In the genomic region with DNA sequence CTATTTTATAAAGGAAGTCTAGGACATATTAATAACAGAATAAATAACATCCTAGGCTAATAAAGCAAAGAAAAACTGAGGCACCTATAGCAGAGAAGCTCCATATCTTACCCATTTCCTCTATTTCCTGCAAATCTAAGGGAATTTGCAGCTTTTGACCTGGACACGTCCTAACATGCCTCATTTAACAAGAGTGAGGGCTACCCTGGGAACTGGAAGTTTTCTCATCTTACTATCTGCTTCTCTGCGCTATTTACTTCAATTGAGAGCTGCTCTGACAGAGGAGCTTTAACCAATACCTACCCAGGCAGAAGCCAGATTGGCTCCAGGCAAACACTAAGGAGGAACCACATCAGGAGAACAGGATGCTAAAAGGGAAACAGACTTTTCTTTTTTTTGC, we compare ENCODE assay signal across 10 cellular contexts. TPM values are rescaled to one million over a fixed set of nuclear protein-coding genes. Genes with fewer than 3 reads are reported as not detected.
A peak's percentile ranks its signal among the peaks of the same experiment; 100 is the strongest.
DNase-seq lines count a peak whose midpoint lies in the region; ATAC-seq and TF ChIP-seq lines count a peak whose summit lies in the region.
"Had no signal": no experiment of that assay in that cellular context is flagged by ENCODE, and none has a peak within 500 bp of the region (broad histone marks: within the 10 kb centered on the region; RNA-seq: fewer than 3 reads in every experiment).

No MANE protein-coding gene starts in this region.

- DNase-seq in right atrium auricular region (ENCODE audit: low spot score) (no peak), Right ventricle myocardium inferior (ENCODE audit: missing footprints) (no peak), endothelial cell (ENCODE audit: low spot score) (peak; percentile 27), vagina (ENCODE audit: extremely low spot score in 2 of 2) (no peak), NCI-H446 (lab: John Stamatoyannopoulos, UW) (no peak)
- DNase-seq: activated CD8-positive, alpha-beta T cell treated with anti-CD3 and anti-CD28 coated beads, Interleukin-2, amount 10 ng/mL, durations not matched to agents 7 days and 5 days had no signal

- H3K9me3 Mint-ChIP-seq in endothelial cell (ENCODE audit: unreplicated experiment) (peaks cover 8% of the 10 kb centered on the region), nephron (no peaks in the 10 kb centered on the region)

- no peak for TF ChIP-seq POLR2A in vagina (IDR thresholded peaks at IDR 0.05)

- H3K36me3 Mint-ChIP-seq in endothelial cell (ENCODE audit: low read depth, unreplicated experiment), result peaks cover 42% of the 10 kb centered on the region
- H3K36me3 Mint-ChIP-seq in nephron (ENCODE audit: low read depth), result peaks cover 31% of the 10 kb centered on the region

- H3K36me3 ChIP-seq in right atrium auricular region, result peaks cover 41% of the 10 kb centered on the region
- peaks cover 0 to 36% of the 10 kb centered on the region in 2 donors for H3K36me3 ChIP-seq in vagina

- H3K27me3 Mint-ChIP-seq in endothelial cell (ENCODE audit: unreplicated experiment), result peaks cover 17% of the 10 kb centered on the region
- H3K27me3 Mint-ChIP-seq in nephron (ENCODE audit: low read depth), result no peaks in the 10 kb centered on the region

- H3K4me1 Mint-ChIP-seq in endothelial cell (ENCODE audit: unreplicated experiment), result peaks cover 62% of the 10 kb centered on the region
- H3K4me1 Mint-ChIP-seq in nephron, result peaks cover 57% of the 10 kb centered on the region

- TF ChIP-seq CTCF in right atrium auricular region (IDR thresholded peaks at IDR 0.05), result no peak
- TF ChIP-seq CTCF in endothelial cell (IDR thresholded peaks at IDR 0.05; ENCODE audit: unreplicated experiment), result no peak
- no peak for TF ChIP-seq CTCF in nephron (IDR thresholded peaks at IDR 0.05; ENCODE audit: unreplicated experiment in 3 of 3)
- no peak for TF ChIP-seq CTCF in vagina (IDR thresholded peaks at IDR 0.05)

- H3K27ac ChIP-seq in right atrium auricular region (peak overlapping the region; percentile 98 to 99), vagina (peak overlapping the region; percentile 99)

- H3K27me3 ChIP-seq in right atrium auricular region (no peaks in the 10 kb centered on the region), vagina (no peaks in the 10 kb centered on the region)

- intact Hi-C loops in Right ventricle myocardium inferior (cut with DNase I), result loop anchor here (5.0 kb wide), 1 partner anchor 1845 kb away; a partner anchor contains a TSS
- intact Hi-C loops in vagina (cut with DNase I), result no loop called here

- ATAC-seq in Right ventricle myocardium inferior, result no peak
- no peak for ATAC-seq in GM18498 (IDR thresholded peaks at IDR 0.05; ENCODE audit: unreplicated experiment)
- no peak for ATAC-seq in GM21737 (IDR thresholded peaks at IDR 0.05; ENCODE audit: unreplicated experiment)
- ATAC-seq: activated CD8-positive, alpha-beta T cell treated with anti-CD3 and anti-CD28 coated beads, Interleukin-2, amount 10 ng/mL, durations not matched to agents 7 days and 5 days had no signal

- H3K4me1 ChIP-seq in right atrium auricular region, result peaks cover 0 to 58% of the 10 kb centered on the region in 2 donors
- peaks cover 55% of the 10 kb centered on the region for H3K4me1 ChIP-seq in vagina

- no peaks in the 10 kb centered on the region for H3K9me3 ChIP-seq in right atrium auricular region
- H3K9me3 ChIP-seq in vagina, result no peaks in the 10 kb centered on the region

- H3K4me3 ChIP-seq in right atrium auricular region (no peak overlapping the region), vagina (peak overlapping the region in 1 of 2 donors; percentile 12)

- H3K4me3 Mint-ChIP-seq in endothelial cell (ENCODE audit: unreplicated experiment) (peak overlapping the region; percentile 73), nephron (peak overlapping the region in 2 of 3 experiments; percentile 52 to 81)
- H3K4me3 Mint-ChIP-seq: activated CD8-positive, alpha-beta T cell treated with anti-CD3 and anti-CD28 coated beads, Interleukin-2, amount 10 ng/mL, durations not matched to agents 7 days and 5 days had no signal

- peak overlapping the region; percentile 98 for H3K27ac Mint-ChIP-seq in endothelial cell (ENCODE audit: unreplicated experiment)
- H3K27ac Mint-ChIP-seq in nephron, result peak overlapping the region; percentile 79 to 92 (median 84)
- H3K27ac Mint-ChIP-seq: activated CD8-positive, alpha-beta T cell treated with anti-CD3 and anti-CD28 coated beads, Interleukin-2, amount 10 ng/mL, durations not matched to agents 7 days and 5 days had no signal

RNA-seq across cellular contexts. Expression of a gene that starts 5.7 kb away (rescaled TPM):
- 1,000 to 10,000 TPM in 1 of 2 donors, 100 to 1,000 TPM in 1; 612 to 1,061 TPM for total RNA-seq in right atrium auricular region
- total RNA-seq in Right ventricle myocardium inferior, result 594 TPM
- total RNA-seq in endothelial cell (ENCODE audit: unreplicated experiment), result 494 TPM
- 356 TPM for total RNA-seq in vagina

RNA-seq across cellular contexts. Expression of a gene that starts 43.6 kb away (rescaled TPM):
- total RNA-seq in right atrium auricular region, result under 1 TPM in 1 of 2 donors, not detected in 1; 0.12 TPM
- not detected for total RNA-seq in Right ventricle myocardium inferior
- total RNA-seq in endothelial cell (ENCODE audit: unreplicated experiment), result 11.4 TPM
- total RNA-seq in vagina, result 6.4 TPM
- total RNA-seq: mesenteric fat pad had no signal
